ENCODE assay signal across 12 cellular contexts in the genomic region with DNA sequence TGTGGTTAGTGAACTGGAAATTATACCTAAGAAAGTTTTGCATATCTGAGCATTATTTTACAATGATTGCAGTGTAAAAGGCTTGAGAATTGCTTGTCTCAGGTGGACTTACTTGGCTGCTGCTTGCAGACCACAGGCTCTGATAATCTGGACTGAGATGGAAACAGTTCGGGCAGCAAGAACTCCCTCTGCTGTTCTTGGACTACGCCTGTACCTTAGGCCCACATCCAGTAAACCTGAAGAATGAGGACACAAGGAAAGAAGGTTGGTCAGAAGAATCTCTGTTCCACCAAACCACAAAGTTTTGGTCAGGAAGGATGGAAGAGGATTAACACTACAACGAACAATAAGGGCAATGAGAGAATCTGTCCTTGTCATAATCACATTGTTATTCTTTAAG.
DNase-seq lines count a peak whose midpoint lies in the region; ATAC-seq and TF ChIP-seq lines count a peak whose summit lies in the region.
"Had no signal": no experiment of that assay in that cellular context is flagged by ENCODE, and none has a peak within 500 bp of the region (broad histone marks: within the 10 kb centered on the region; RNA-seq: fewer than 3 reads in every experiment).

No MANE protein-coding gene starts in this region.

- DNase-seq in AG09309 (ENCODE audit: low read depth), result no peak
- DNase-seq in RPMI8226, result peak; percentile 17
- peak; percentile 29 for DNase-seq in fibroblast of pulmonary artery (ENCODE audit: low read depth)
- no peak for DNase-seq in dedifferentiated amniotic fluid mesenchymal stem cell (ENCODE audit: extremely low spot score)
- no peak for DNase-seq in SK-N-DZ (ENCODE audit: low spot score)
- DNase-seq: activated CD8-positive, alpha-beta memory T cell treated with anti-CD3 and anti-CD28 coated beads for 24 hours; MM.1S; stimulated activated CD4-positive, alpha-beta T cell treated with anti-CD3 and anti-CD28 coated beads, Interleukin-15, amount 100 ng/mL, for 24 hours had no signal

- ATAC-seq in HG03342 (IDR thresholded peaks at IDR 0.05; ENCODE audit: unreplicated experiment) (no peak), HG02840 (IDR thresholded peaks at IDR 0.05; ENCODE audit: low FRiP score, unreplicated experiment) (no peak)
- ATAC-seq: stimulated activated effector memory CD8-positive, alpha-beta T cell treated with anti-CD3 and anti-CD28 coated beads, Interleukin-12 subunit alpha, Interleukin-12 subunit beta, amount 100 ng/mL, for 72 hours had no signal

- H3K4me3 ChIP-seq in AG09309 (ENCODE audit: control insufficient read depth, low read depth, low read length), result no peak overlapping the region
- H3K4me3 ChIP-seq in fibroblast of pulmonary artery (replicated peaks; ENCODE audit: low read depth, low read length), result no peak overlapping the region

- TF ChIP-seq CTCF in AG09309 (IDR thresholded peaks at IDR 0.05; ENCODE audit: control insufficient read depth, insufficient read depth, low read depth, low read length, missing control alignments) (peak; percentile 33), GM12874 (IDR thresholded peaks at IDR 0.05; ENCODE audit: insufficient read depth, low read depth, low read length) (0 out of 2 replicates have a peak, but pooled peaks have one; percentile 1), fibroblast of pulmonary artery (IDR thresholded peaks at IDR 0.05; ENCODE audit: low read length, missing control alignments) (peak; percentile 22)

Comparison
In these comparisons a context has a peak if more than half of its experiments do, and no peak if none do; other contexts are left out.
1. DNase-seq: peak in RPMI8226 (single experiment) and fibroblast of pulmonary artery (single experiment); none in AG09309 (single experiment), dedifferentiated amniotic fluid mesenchymal stem cell (single experiment) and SK-N-DZ (single experiment).
2. Peak in every context shown above with its lines, with median percentiles within 50 percentile points of each other: CTCF ChIP-seq.